In the genomic region with DNA sequence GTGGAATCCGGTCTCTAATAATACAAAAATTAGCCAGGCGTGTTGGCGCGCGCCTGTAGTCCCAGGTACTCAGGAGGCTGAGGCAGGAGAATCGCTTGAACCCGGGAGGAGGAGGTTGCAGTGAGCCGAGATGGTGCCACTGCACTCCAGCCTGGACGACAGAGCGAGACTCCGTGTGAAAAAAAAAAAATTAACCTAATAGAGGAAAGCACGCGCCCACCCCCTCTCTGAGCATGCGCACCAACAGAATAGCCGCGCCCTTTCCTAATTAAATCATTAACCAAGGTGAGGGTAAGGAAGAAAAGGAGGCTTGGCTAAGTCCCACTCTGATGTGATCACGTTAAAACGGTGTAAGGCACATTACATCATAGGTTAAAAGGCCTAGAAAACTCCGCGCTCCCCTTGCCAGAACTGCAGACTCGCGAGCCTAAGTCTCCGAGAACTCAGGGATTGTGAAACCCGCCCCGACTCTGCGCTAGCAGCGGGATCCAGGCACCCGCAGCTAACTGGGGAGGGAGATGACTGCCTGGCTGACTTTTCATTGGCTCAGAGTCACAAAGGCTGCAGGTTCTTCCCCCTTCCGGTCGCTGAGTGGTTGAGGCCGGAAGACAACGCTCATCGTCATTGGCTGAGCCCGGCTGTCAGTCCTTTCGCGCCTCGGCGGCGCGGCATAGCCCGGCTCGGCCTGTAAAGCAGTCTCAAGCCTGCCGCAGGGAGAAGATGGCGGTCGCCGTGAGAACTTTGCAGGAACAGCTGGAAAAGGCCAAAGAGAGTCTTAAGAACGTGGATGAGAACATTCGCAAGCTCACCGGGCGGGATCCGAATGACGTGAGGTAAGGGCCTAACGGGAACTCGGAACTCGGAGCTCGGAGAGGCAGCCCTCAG, we compare ENCODE assay signal across 8 cellular contexts.
DNase-seq lines count a peak whose midpoint lies in the region; ATAC-seq lines count a peak whose summit lies in the region.

TSS of gene PNN (plus strand) at position 695 of the 885 bp plus-strand sequence. CDS start at position 721, 26 bp downstream.

- H3K36me3 ChIP-seq in BLaER1 treated with 17β-estradiol and CSF1 and Interleukin-3, amounts not matched to agents 10 nM and 100 nM = peaks cover 36 to 42% (median 38%) of the 10 kb centered on the region in 11 experiments

- H3K9ac ChIP-seq in BLaER1 treated with 17β-estradiol and CSF1 and Interleukin-3, amounts not matched to agents 10 nM and 100 nM = peak within 1 kb of the TSS; percentile 93 to 100 (median 98)

- H3K4me3 ChIP-seq in BLaER1 treated with 17β-estradiol and CSF1 and Interleukin-3, amounts not matched to agents 10 nM and 100 nM = peak within 1 kb of the TSS; percentile 75 to 100 (median 90)

- peak within 1 kb of the TSS; percentile 78 to 90 (median 85) for H3K4me2 ChIP-seq in BLaER1 treated with 17β-estradiol and CSF1 and Interleukin-3, amounts not matched to agents 10 nM and 100 nM

- H3K4me1 ChIP-seq in BLaER1 treated with 17β-estradiol and CSF1 and Interleukin-3, amounts not matched to agents 10 nM and 100 nM = peaks cover 30 to 58% (median 48%) of the 10 kb centered on the region in 10 experiments

- ATAC-seq in GM19351 (IDR thresholded peaks at IDR 0.05; ENCODE audit: unreplicated experiment) (peak; percentile 87), HG03521 (IDR thresholded peaks at IDR 0.05; ENCODE audit: unreplicated experiment) (peak; percentile 92)

- H3K9me3 ChIP-seq in BLaER1 treated with 17β-estradiol and CSF1 and Interleukin-3, amounts not matched to agents 10 nM and 100 nM (replicated peaks in 1 of 11) = no peaks in the 10 kb centered on the region

- H3K27ac ChIP-seq in BLaER1 treated with 17β-estradiol and CSF1 and Interleukin-3, amounts not matched to agents 10 nM and 100 nM = peak within 1 kb of the TSS; percentile 86 to 99 (median 98)

- peak; percentile 100 for DNase-seq in NCI-H748 (lab: John Stamatoyannopoulos, UW; ENCODE audit: unreplicated experiment)
- DNase-seq in activated CD4-positive, alpha-beta T cell treated with anti-CD3 and anti-CD28 coated beads, Interleukin-2, amount 50 U/mL, for 1 hour = peak; percentile 93
- DNase-seq in dedifferentiated amniotic fluid mesenchymal stem cell (ENCODE audit: extremely low spot score) = peak; percentile 100
- peak; percentile 100 for DNase-seq in left kidney (ENCODE audit: low read depth, low spot score)
- peak; percentile 93 to 95 for DNase-seq in stimulated activated CD4-positive, alpha-beta T cell treated with anti-CD3 and anti-CD28 coated beads, Interleukin-2, amount 100 ng/mL, for 24 hours

- H3K27me3 ChIP-seq in BLaER1 treated with 17β-estradiol and CSF1 and Interleukin-3, amounts not matched to agents 10 nM and 100 nM = no peaks in the 10 kb centered on the region

- H4K20me1 ChIP-seq in BLaER1 treated with 17β-estradiol and CSF1 and Interleukin-3, amounts not matched to agents 10 nM and 100 nM = peaks cover 17 to 46% (median 42%) of the 10 kb centered on the region in 11 experiments; a peak in 20 of 22 replicates

Comparison
In these comparisons a context has a peak if more than half of its experiments do, and no peak if none do; other contexts are left out.
1. Peak in every context shown above with its lines: DNase-seq, ATAC-seq, H3K4me3 ChIP-seq and H3K27ac ChIP-seq.